ENCODE assay signal across 4 cellular contexts in genomic region chr20:22063753-22064152, GRCh38.
"Had no signal": no experiment of that assay in that cellular context is flagged by ENCODE, and none has a peak within 500 bp of the region (broad histone marks: within the 10 kb centered on the region; RNA-seq: fewer than 3 reads in every experiment).

No MANE protein-coding gene starts in this region.

- ATAC-seq: GM23338 had no signal

- DNase-seq: H9, HCEC 1CT, IMR-90 had no signal
